Comparison of ENCODE assay signal across 1 cellular context in the genomic region with DNA sequence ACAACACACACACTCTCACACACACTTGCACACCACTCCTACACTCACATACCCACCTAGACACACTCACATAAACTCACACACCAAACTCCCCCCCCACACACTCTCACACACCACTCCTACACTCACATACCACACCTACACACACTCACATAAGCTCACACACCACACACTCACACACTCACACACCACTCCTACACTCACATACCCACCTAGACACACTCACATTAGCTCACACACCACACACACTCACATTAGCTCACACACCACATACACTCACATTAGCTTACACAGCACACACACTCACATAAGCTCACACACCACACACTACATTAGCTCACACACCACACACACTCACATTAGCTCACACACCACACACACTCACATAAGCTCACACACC.
TF ChIP-seq lines count a peak whose summit lies in the region.

No MANE protein-coding gene starts in this region.

TF ChIP-seq in WTC11, 78 proteins besides CTCF, POLR2A, EP300 and RAD21:
- no peak for TF ChIP-seq GTF2I (CRISPR knock-in tag; conservative IDR thresholded peaks at IDR 0.05)
- no peak for TF ChIP-seq OVOL2 (CRISPR knock-in tag; IDR thresholded peaks at IDR 0.05; ENCODE audit: borderline replicate concordance)
- no peak for TF ChIP-seq ZNF263 (CRISPR knock-in tag; IDR thresholded peaks at IDR 0.05; ENCODE audit: low read depth)
